7 cellular contexts compared by ENCODE assay signal in the genomic region with DNA sequence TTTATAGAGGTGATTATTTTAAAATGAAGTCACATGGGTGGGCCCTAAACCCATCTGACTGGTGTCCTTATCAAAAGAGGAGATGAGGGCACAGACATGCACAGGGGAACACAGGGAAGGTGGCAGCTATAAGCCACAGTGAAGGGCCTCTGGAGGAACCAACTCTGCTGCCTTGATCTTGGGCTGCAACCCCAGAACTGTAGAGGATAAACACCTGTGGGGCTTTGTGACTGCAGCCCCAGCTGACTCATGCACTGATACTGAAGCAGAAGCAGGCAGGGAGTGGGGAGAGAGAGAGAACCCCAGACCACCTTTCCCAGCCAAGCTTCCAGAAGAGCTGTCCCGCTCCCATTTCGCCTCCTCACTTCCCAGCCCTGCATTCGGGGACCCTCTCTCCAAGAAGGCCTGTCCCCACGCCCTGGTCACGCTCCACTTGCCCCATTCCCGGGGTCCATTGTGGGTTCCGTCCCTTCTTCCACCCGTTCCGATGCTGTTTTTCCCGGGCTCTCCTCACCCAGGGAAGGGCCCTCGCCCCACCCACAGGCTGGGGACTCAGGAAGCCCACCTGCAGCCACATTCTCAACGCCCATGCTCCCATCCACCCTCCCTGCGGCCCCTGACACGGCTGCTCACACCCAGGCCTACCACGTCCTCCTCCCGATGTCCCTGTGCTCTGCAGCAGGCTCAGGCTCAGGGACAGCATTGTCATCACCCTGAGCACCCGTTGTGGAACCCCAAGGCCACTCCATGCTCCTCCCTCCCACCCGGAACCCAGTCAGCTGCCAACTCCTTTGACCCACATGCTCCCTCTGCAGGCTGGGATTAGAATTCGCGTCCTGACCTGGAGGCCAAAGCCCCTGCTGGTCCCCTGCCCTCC.
A peak's percentile ranks its signal among the peaks of the same experiment; 100 is the strongest.
DNase-seq lines count a peak whose midpoint lies in the region; ATAC-seq and TF ChIP-seq lines count a peak whose summit lies in the region.

No MANE protein-coding gene starts in this region.

- WGBS in H9 (ENCODE audit: extremely low coverage, insufficient read length, low lambda C conversion rate), result no CpG with 5 or more reads among the region's 20 CpGs

- H4K8ac ChIP-seq in H9 (replicated peaks; ENCODE audit: insufficient read length, low read depth, low read length), result no peak overlapping the region

- no peak overlapping the region for H3K14ac ChIP-seq in H9 (ENCODE audit: insufficient read depth, low read length)

- no peak overlapping the region for H3K18ac ChIP-seq in H9 (ENCODE audit: insufficient read length, low read depth, low read length)

- no peak overlapping the region for H2BK120ac ChIP-seq in H9 (ENCODE audit: low read depth, low read length, poor library complexity, severe bottlenecking)

- peaks cover 10 to 15% of the 10 kb centered on the region in 2 experiments for H3K4me1 Mint-ChIP-seq in H9

- no peaks in the 10 kb centered on the region for H3K79me1 ChIP-seq in H9 (ENCODE audit: insufficient read depth, low read depth, low read length, poor library complexity, severe bottlenecking)

- H3K4ac ChIP-seq in H9 (ENCODE audit: low read depth, low read length), result no peak overlapping the region

- peak; percentile 20 for ATAC-seq in stimulated activated naive CD8-positive, alpha-beta T cell treated with anti-CD3 and anti-CD28 coated beads, Interleukin-15, Interleukin-2, amounts not matched to agents 100 U/mL and 50 U/mL, for 24 hours
- ATAC-seq in HG03108 (IDR thresholded peaks at IDR 0.05; ENCODE audit: unreplicated experiment), result no peak

- no peak overlapping the region for H3K4me2 ChIP-seq in H9 (ENCODE audit: insufficient read depth, insufficient read length, low read length)

- no peak overlapping the region for H2BK12ac ChIP-seq in H9 (ENCODE audit: insufficient read length, low read depth, low read length)

- H3K27ac ChIP-seq in H9 (ENCODE audit: insufficient read length, low read depth, low read length), result no peak overlapping the region

- TF ChIP-seq CTCF in H9 (conservative IDR thresholded peaks at IDR 0.05), result peak; percentile 80

- no peaks in the 10 kb centered on the region for H3K9me3 ChIP-seq in H9 (ENCODE audit: control insufficient read depth, low read depth, low read length)

- peaks cover 0 to 4% (median 1%) of the 10 kb centered on the region in 3 experiments; a peak in 2 of 7 replicates for H3K36me3 Mint-ChIP-seq in H9 (ENCODE audit: insufficient read depth in 1 of 3, low read depth in 3 of 3)

- no peak overlapping the region for H3K23ac ChIP-seq in H9 (ENCODE audit: insufficient read length, low read depth, low read length)

- H4K91ac ChIP-seq in H9 (ENCODE audit: insufficient read length, low read depth, low read length), result no peak overlapping the region

- H3K9ac ChIP-seq in H9 (ENCODE audit: extremely low read depth, insufficient read length, low read length), result no peak overlapping the region

- H2BK15ac ChIP-seq in H9 (ENCODE audit: low read depth, low read length), result no peak overlapping the region

- H2BK20ac ChIP-seq in H9 (ENCODE audit: low read depth, low read length, poor library complexity, severe bottlenecking), result no peak overlapping the region

- no peak overlapping the region for H2BK5ac ChIP-seq in H9 (ENCODE audit: insufficient read length, low read length)

- no peaks in the 10 kb centered on the region; the same call in 1 of the 2 replicates for H3K27me3 ChIP-seq in H9 (ENCODE audit: insufficient read depth, low read length)

- no peak overlapping the region for H3T11ph ChIP-seq in H9 (ENCODE audit: low read length)

- H3K4me1 ChIP-seq in H9 (ENCODE audit: insufficient read depth, low read length), result no peaks in the 10 kb centered on the region

- no peaks in the 10 kb centered on the region for H3K23me2 ChIP-seq in H9 (ENCODE audit: insufficient read length, low read depth, low read length, poor library complexity, severe bottlenecking)

- H2AK5ac ChIP-seq in H9 (ENCODE audit: insufficient read length, low read length), result no peak overlapping the region

- no peak overlapping the region for H3K4me3 Mint-ChIP-seq in H9

- no peak overlapping the region for H3K56ac ChIP-seq in H9 (ENCODE audit: insufficient read length, low read depth, low read length)

- H3K9me3 Mint-ChIP-seq in H9, result peaks cover 8 to 10% of the 10 kb centered on the region in 2 experiments

- H4K5ac ChIP-seq in H9 (ENCODE audit: insufficient read length, low read depth, low read length), result no peak overlapping the region

- peaks cover 22% of the 10 kb centered on the region for H3K27me3 Mint-ChIP-seq in H9 (ENCODE audit: low read depth)

- no peak overlapping the region for H3K27ac Mint-ChIP-seq in H9

- H4K20me1 ChIP-seq in H9 (ENCODE audit: control insufficient read depth, insufficient read depth, insufficient read length), result peaks cover 3% of the 10 kb centered on the region

- H3K79me2 ChIP-seq in H9 (ENCODE audit: insufficient read depth, low read length), result no peaks in the 10 kb centered on the region

- peak; percentile 90 for DNase-seq in DMS53 (lab: John Stamatoyannopoulos, UW)
- peak; percentile 86 for DNase-seq in H9
- peak; percentile 33 to 34 for DNase-seq in SW 1271 (lab: John Stamatoyannopoulos, UW)
- DNase-seq in hepatic stellate cell (ENCODE audit: low spot score), result peak; percentile 72
- peak; percentile 32 for DNase-seq in stimulated activated naive CD8-positive, alpha-beta T cell treated with anti-CD3 and anti-CD28 coated beads, Interleukin-15, Interleukin-2, amounts not matched to agents 100 U/mL and 50 U/mL, for 24 hours
- no peak for DNase-seq in activated CD4-positive, alpha-beta T cell treated with anti-CD3 and anti-CD28 coated beads for 4 hours

- no peak overlapping the region for H2AFZ ChIP-seq in H9 (ENCODE audit: low read length)

Comparison
In these comparisons a context has a peak if more than half of its experiments do, and no peak if none do; other contexts are left out.
1. DNase-seq: peak in DMS53 (single experiment), H9 (single experiment), SW 1271 (2 of 2), hepatic stellate cell (single experiment) and stimulated activated naive CD8-positive, alpha-beta T cell treated with anti-CD3 and anti-CD28 coated beads, Interleukin-15, Interleukin-2, amounts not matched to agents 100 U/mL and 50 U/mL, for 24 hours (single experiment); none in activated CD4-positive, alpha-beta T cell treated with anti-CD3 and anti-CD28 coated beads for 4 hours (0 of 2).